23 cellular contexts compared by ENCODE assay signal in genomic region chr5:19122923-19123322, GRCh38.
DNase-seq lines count a peak whose midpoint lies in the region; ATAC-seq, FAIRE-seq and TF ChIP-seq lines count a peak whose summit lies in the region.
"Had no signal": no experiment of that assay in that cellular context is flagged by ENCODE, and none has a peak within 500 bp of the region (broad histone marks: within the 10 kb centered on the region; RNA-seq: fewer than 3 reads in every experiment).

No MANE protein-coding gene starts in this region.

- FAIRE-seq in HepG2 (lab: Jason Lieb, UNC) (no peak), frontal cortex (lab: Jason Lieb, UNC) (peak; percentile 85), small intestine (lab: Jason Lieb, UNC) (peak; percentile 23)
- FAIRE-seq: A549, GM12891, GM18507 had no signal

- 15% methylated on average over 1 of the region's 1 CpG for WGBS in HepG2 (ENCODE audit: low lambda C conversion rate)
- WGBS in right lobe of liver (ENCODE audit: insufficient coverage, low coverage, low lambda C conversion rate, missing lambda C conversion rate) = 28% methylated on average over 1 of the region's 1 CpG
- 78 to 84% (median 82%) methylated on average over 1 of the region's 1 CpG for WGBS in small intestine, 3 donors

- no peak for DNase-seq in HepG2 (ENCODE audit: low spot score)
- DNase-seq in right lobe of liver = no peak
- no peak for DNase-seq in frontal cortex (ENCODE audit: low spot score in 2 of 2)
- DNase-seq in small intestine = no peak
- DNase-seq in DMS 273 (lab: John Stamatoyannopoulos, UW; ENCODE audit: unreplicated experiment) = no peak
- no peak for DNase-seq in dermis blood vessel endothelial cell
- DNase-seq: ACHN; AML-193; BE2C; CD4-positive, alpha-beta T cell; CD8-positive, alpha-beta memory T cell; DMS53; DMS79 treated with DMSO at 0.1 percent for 48 hours; GF-D8; H9; HFFc6 had no signal

- peaks cover 58% of the 10 kb centered on the region for H3K9me3 ChIP-seq in HepG2 (ENCODE audit: low read length)
- no peaks in the 10 kb centered on the region for H3K9me3 ChIP-seq in right lobe of liver
- H3K9me3 ChIP-seq in small intestine (ENCODE audit: control insufficient read depth, low read depth) = no peaks in the 10 kb centered on the region
- H3K9me3 ChIP-seq: A549; BE2C; BLaER1 treated with 17β-estradiol and CSF1 and Interleukin-3, amounts not matched to agents 10 nM and 100 nM had no signal

- no peaks in the 10 kb centered on the region for H4K20me1 ChIP-seq in HepG2 (ENCODE audit: insufficient read depth, low read length)
- H4K20me1 ChIP-seq: BLaER1 treated with 17β-estradiol and CSF1 and Interleukin-3, amounts not matched to agents 10 nM and 100 nM had no signal

- H2AFZ ChIP-seq in HepG2 (ENCODE audit: low read length) = no peak overlapping the region
- H2AFZ ChIP-seq: GM23338 had no signal

- CTCF ChIA-PET in HepG2 (lab: Yijun Ruan, JAX; ENCODE audit: low intra/inter-chr PET ratio, low total read pairs) = no interaction called here

- intact Hi-C loops in HepG2 (cut with micrococcal nuclease; ENCODE audit: unreplicated experiment) (no loop called here), right lobe of liver (cut with DNase I) (no loop called here)

- TF ChIP-seq CTCF in HepG2 (CRISPR knock-in tag; IDR thresholded peaks at IDR 0.05) (no peak), right lobe of liver (IDR thresholded peaks at IDR 0.05) (no peak)

- no peak overlapping the region for H3K9ac ChIP-seq in HepG2 (ENCODE audit: insufficient read depth, low read depth, low read length)
- H3K9ac ChIP-seq: BLaER1 treated with 17β-estradiol and CSF1 and Interleukin-3, amounts not matched to agents 10 nM and 100 nM had no signal

- H3K4me1 ChIP-seq in HepG2 (ENCODE audit: insufficient read depth, low read length) = no peaks in the 10 kb centered on the region
- no peaks in the 10 kb centered on the region for H3K4me1 ChIP-seq in right lobe of liver
- no peaks in the 10 kb centered on the region for H3K4me1 ChIP-seq in small intestine (ENCODE audit: control insufficient read depth in 2 of 2, insufficient read depth in 1 of 2, low read depth in 1 of 2, low read length in 1 of 2)
- H3K4me1 ChIP-seq: A549; BE2C; BLaER1 treated with 17β-estradiol and CSF1 and Interleukin-3, amounts not matched to agents 10 nM and 100 nM had no signal

- BruUV-seq in HepG2 (replicated peaks; lab: Mats Ljungman, UMichigan) = no TSS peak

- TF ChIP-seq EP300 in HepG2 (IDR thresholded peaks at IDR 0.05; ENCODE audit: low read depth in 2 of 2, low read length in 2 of 2) = no peak
- no peak for TF ChIP-seq EP300 in HepG2 (CRISPR knock-in tag; IDR thresholded peaks at IDR 0.05; ENCODE audit: borderline replicate concordance)

- POLR2A ChIA-PET in HepG2 (lab: Yijun Ruan, JAX) = no interaction called here

- H3K27ac ChIP-seq in HepG2 (ENCODE audit: extremely low read length, insufficient read depth, low read length) (no peak overlapping the region), right lobe of liver (no peak overlapping the region), small intestine (ENCODE audit: low read depth in 1 of 2, low read length in 1 of 2) (no peak overlapping the region)
- H3K27ac ChIP-seq: 22Rv1; A549; BLaER1 treated with 17β-estradiol and CSF1 and Interleukin-3, amounts not matched to agents 10 nM and 100 nM had no signal

- H3K36me3 ChIP-seq in HepG2 (replicated peaks in 1 of 2; ENCODE audit: control insufficient read depth in 1 of 2, insufficient read depth in 2 of 2, low read length in 2 of 2) (no peaks in the 10 kb centered on the region), right lobe of liver (no peaks in the 10 kb centered on the region), small intestine (ENCODE audit: control insufficient read depth in 2 of 2, insufficient read depth in 2 of 2, low read length in 2 of 2) (no peaks in the 10 kb centered on the region)
- H3K36me3 ChIP-seq: BE2C; BLaER1 treated with 17β-estradiol and CSF1 and Interleukin-3, amounts not matched to agents 10 nM and 100 nM had no signal

- H3K27me3 ChIP-seq in HepG2 (ENCODE audit: control insufficient read depth in 1 of 2, insufficient read depth in 2 of 2, low read length in 2 of 2) = no peaks in the 10 kb centered on the region
- no peaks in the 10 kb centered on the region for H3K27me3 ChIP-seq in right lobe of liver
- no peaks in the 10 kb centered on the region for H3K27me3 ChIP-seq in small intestine (ENCODE audit: control insufficient read depth in 2 of 2, insufficient read depth in 2 of 2, low read length in 2 of 2)
- H3K27me3 ChIP-seq: BE2C; BLaER1 treated with 17β-estradiol and CSF1 and Interleukin-3, amounts not matched to agents 10 nM and 100 nM had no signal

- no peak for ATAC-seq in HepG2
- ATAC-seq in right lobe of liver = no peak
- ATAC-seq: A549, GM23338, HCT116 had no signal

- no peak overlapping the region for H3K4me3 ChIP-seq in HepG2 (replicated peaks in 1 of 3; ENCODE audit: insufficient read depth in 1 of 3, low read depth in 2 of 3, low read length in 3 of 3)
- no peak overlapping the region for H3K4me3 ChIP-seq in right lobe of liver
- no peak overlapping the region for H3K4me3 ChIP-seq in small intestine (ENCODE audit: low read depth in 1 of 2, low read length in 2 of 2)
- H3K4me3 ChIP-seq: A549; BLaER1 treated with 17β-estradiol and CSF1 and Interleukin-3, amounts not matched to agents 10 nM and 100 nM; GM23338 had no signal

- no peak for TF ChIP-seq POLR2A in HepG2 (IDR thresholded peaks at IDR 0.05; ENCODE audit: insufficient read depth in 1 of 2, low read depth in 2 of 2, low read length in 2 of 2)
- no peak for TF ChIP-seq POLR2A in right lobe of liver (IDR thresholded peaks at IDR 0.05)

- in situ Hi-C loops in HepG2 (cut with HindIII; ENCODE audit: extremely low pct_ligation_motif_present, low pct_unique_long_range_greater_than_20kb) = no loop called here

- H3K4me2 ChIP-seq in HepG2 (ENCODE audit: low read depth, low read length) = no peak overlapping the region
- H3K4me2 ChIP-seq: A549; BLaER1 treated with 17β-estradiol and CSF1 and Interleukin-3, amounts not matched to agents 10 nM and 100 nM; GM23338 had no signal

- H3K79me2 ChIP-seq in HepG2 (ENCODE audit: insufficient read depth, low read length) = no peaks in the 10 kb centered on the region

- TF ChIP-seq RAD21 in HepG2 (CRISPR knock-in tag; IDR thresholded peaks at IDR 0.05) = no peak

TF ChIP-seq in HepG2, 621 proteins besides CTCF, POLR2A, EP300 and RAD21:
- TF ChIP-seq CREM (IDR thresholded peaks at IDR 0.05) (no peak), CREM (CRISPR knock-in tag; IDR thresholded peaks at IDR 0.05) (no peak), MIER3 (CRISPR knock-in tag; IDR thresholded peaks at IDR 0.05; ENCODE audit: borderline replicate concordance) (no peak), ZNF326 (CRISPR knock-in tag; IDR thresholded peaks at IDR 0.05; ENCODE audit: borderline replicate concordance) (no peak), TMF1 (CRISPR knock-in tag; IDR thresholded peaks at IDR 0.05; ENCODE audit: low read depth) (no peak), CREB1 (IDR thresholded peaks at IDR 0.05) (peak; percentile 47; the same call in 1 of the 2 replicates), CREB1 (CRISPR knock-in tag; IDR thresholded peaks at IDR 0.05) (no peak), HNF4G (IDR thresholded peaks at IDR 0.05; ENCODE audit: borderline replicate concordance, low read depth, low read length) (no peak), HNF4G (CRISPR knock-in tag; IDR thresholded peaks at IDR 0.05; ENCODE audit: borderline replicate concordance, low read depth) (no peak), IKZF1 (IDR thresholded peaks at IDR 0.05) (no peak), ATF7 (IDR thresholded peaks at IDR 0.05) (peak; percentile 93), ATF7 (CRISPR knock-in tag; IDR thresholded peaks at IDR 0.05) (no peak)
